ENCODE assay signal across 39 cellular contexts in the genomic region with DNA sequence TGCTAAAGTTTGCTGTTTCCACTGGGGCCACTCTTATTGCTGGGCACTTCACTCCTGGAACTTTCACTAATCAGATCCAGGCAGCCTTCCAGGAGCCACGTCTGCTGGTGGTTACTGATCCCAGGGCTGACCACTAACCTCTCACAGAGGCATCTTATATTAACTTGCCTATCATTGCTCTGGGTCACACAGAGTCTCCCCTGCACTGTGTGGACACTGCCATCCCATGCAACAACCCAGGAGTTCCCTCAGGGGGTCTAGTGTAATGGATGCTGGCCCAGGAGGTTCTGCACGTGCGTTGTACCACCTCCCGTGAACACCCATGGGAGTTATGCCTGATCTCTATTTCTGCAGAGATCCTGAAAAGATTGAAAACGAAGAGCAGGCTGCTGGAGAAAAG.
"Had no signal": no experiment of that assay in that cellular context is flagged by ENCODE, and none has a peak within 500 bp of the region (broad histone marks: within the 10 kb centered on the region; RNA-seq: fewer than 3 reads in every experiment).

No MANE protein-coding gene starts in this region.

- H3K4me3 Mint-ChIP-seq: activated B cell treated with CpG ODN at 0.5 μM for 24 hours; activated CD4-positive, alpha-beta memory T cell treated with anti-CD3 and anti-CD28 coated beads for 36 hours; activated naive CD4-positive, alpha-beta T cell treated with anti-CD3 and anti-CD28 coated beads for 36 hours; activated T-cell treated with anti-CD3 and anti-CD28 coated beads, Interleukin-2, amount 50 U/mL, for 4 hours had no signal

- ATAC-seq: activated naive CD4-positive, alpha-beta T cell treated with anti-CD3 and anti-CD28 coated beads, Interleukin-2, amount 50 U/mL, for 72 hours; activated T-cell treated with anti-CD3 and anti-CD28 coated beads, Interleukin-2, amount 50 U/mL, for 4 hours; body of pancreas; PC-3; Right ventricle myocardium inferior had no signal

- H3K4me3 ChIP-seq: adrenal gland, body of pancreas, breast epithelium, Peyer's patch had no signal

- H3K36me3 Mint-ChIP-seq: activated CD4-positive, alpha-beta memory T cell treated with anti-CD3 and anti-CD28 coated beads for 36 hours had no signal

- H3K4me1 ChIP-seq: breast epithelium had no signal

- DNase-seq: activated B cell treated with CpG ODN at 0.5 μM for 24 hours; activated CD4-positive, alpha-beta memory T cell treated with anti-CD3 and anti-CD28 coated beads for 36 hours; activated CD4-positive, alpha-beta T cell treated with anti-CD3 and anti-CD28 coated beads for 4 hours; activated CD4-positive, alpha-beta T cell treated with anti-CD3 and anti-CD28 coated beads, Interleukin-2, amount 50 U/mL, for 1 hour; activated CD4-positive, CD25-positive, alpha-beta regulatory T cell treated with anti-CD3 and anti-CD28 coated beads, Interleukin-2, amount 50 U/mL, for 72 hours; activated CD8-positive, alpha-beta memory T cell treated with anti-CD3 and anti-CD28 coated beads, Interleukin-2, amount 50 U/mL, for 4 hours; activated gamma-delta T cell treated with Interleukin-2 at 50 U/mL for 16 hours; activated naive CD4-positive, alpha-beta T cell treated with anti-CD3 and anti-CD28 coated beads for 36 hours; activated T-cell treated with anti-CD3 and anti-CD28 coated beads for 4 hours; activated T-cell treated with anti-CD3 and anti-CD28 coated beads, Interleukin-2, amount 50 U/mL, for 4 hours; adrenal gland; body of pancreas; caudate nucleus; Kasumi-1; MM.1S; MV-4-11; NCI-H1092 treated with DMSO at 0.1 percent for 48 hours; NCI-H1417; NCI-H146; NCI-H187; NCI-H2029 treated with DMSO at 0.1 percent for 48 hours; NCI-H2107; NCI-H2171; NCI-H510A; NCI-H748 treated with DMSO at 0.1 percent for 48 hours; NK-92 treated with Interleukin-12 subunit alpha and Interleukin-12 subunit beta, amount 100 ng/mL, for 24 hours; PC-3; Peyer's patch; SIG-M5; SW 1271; T-helper 1 cell; T-helper 2 cell; T-helper 9 cell had no signal

- H3K27me3 ChIP-seq: body of pancreas had no signal

- H3K9me3 ChIP-seq: adrenal gland, body of pancreas, Peyer's patch had no signal

- H3K27ac Mint-ChIP-seq: activated B cell treated with CpG ODN at 0.5 μM for 24 hours; activated CD4-positive, alpha-beta memory T cell treated with anti-CD3 and anti-CD28 coated beads for 36 hours; activated naive CD4-positive, alpha-beta T cell treated with anti-CD3 and anti-CD28 coated beads for 36 hours; activated naive CD4-positive, alpha-beta T cell treated with anti-CD3 and anti-CD28 coated beads, Interleukin-2, amount 50 U/mL, for 72 hours; activated T-helper 1 cell treated with anti-CD3 and anti-CD28 coated beads, Interleukin-12 subunit alpha, Interleukin-12 subunit beta, Interleukin-2, Interleukin-4 antibody, amounts not matched to agents 30 ng/mL and 10 ng/mL and 1 ng/mL, durations not matched to agents 14 hours and 24 hours and 36 hours had no signal

- H3K27ac ChIP-seq: adrenal gland, body of pancreas, breast epithelium, Peyer's patch, RWPE1, VCaP had no signal

- H3K36me3 ChIP-seq: adrenal gland, breast epithelium, Peyer's patch had no signal

- H3K9me3 Mint-ChIP-seq: activated B cell treated with CpG ODN at 0.5 μM for 24 hours; activated CD4-positive, alpha-beta memory T cell treated with anti-CD3 and anti-CD28 coated beads for 36 hours; activated naive CD4-positive, alpha-beta T cell treated with anti-CD3 and anti-CD28 coated beads for 36 hours; activated naive CD4-positive, alpha-beta T cell treated with anti-CD3 and anti-CD28 coated beads, Interleukin-2, amount 50 U/mL, for 72 hours; activated T-cell treated with anti-CD3 and anti-CD28 coated beads, Interleukin-2, amount 50 U/mL, for 4 hours; activated T-helper 1 cell treated with anti-CD3 and anti-CD28 coated beads, Interleukin-12 subunit alpha, Interleukin-12 subunit beta, Interleukin-2, Interleukin-4 antibody, amounts not matched to agents 30 ng/mL and 10 ng/mL and 1 ng/mL, durations not matched to agents 14 hours and 24 hours and 36 hours had no signal
